ENCODE assay signal across 21 cellular contexts in genomic region chr6:158322400-158322723, GRCh38. TPM values are rescaled to one million over a fixed set of nuclear protein-coding genes. Genes with fewer than 3 reads are reported as not detected.
DNase-seq lines count a peak whose midpoint lies in the region; ATAC-seq and TF ChIP-seq lines count a peak whose summit lies in the region.
"Had no signal": no experiment of that assay in that cellular context is flagged by ENCODE, and none has a peak within 500 bp of the region (broad histone marks: within the 10 kb centered on the region; RNA-seq: fewer than 3 reads in every experiment).

No MANE protein-coding gene starts in this region.

- no peak overlapping the region for H3K4me3 ChIP-seq in Peyer's patch
- no peak overlapping the region for H3K4me3 ChIP-seq in smooth muscle cell
- H3K4me3 ChIP-seq: GM23248, lower lobe of right lung, MG63 had no signal

- no peaks in the 10 kb centered on the region for H3K27me3 Mint-ChIP-seq in activated CD4-positive, alpha-beta T cell treated with anti-CD3 and anti-CD28 coated beads, Interleukin-2, amount 10 ng/mL, durations not matched to agents 24 days and 14 days
- H3K27me3 Mint-ChIP-seq: T-cell had no signal

- peak overlapping the region; percentile 30 for H3K27ac Mint-ChIP-seq in activated CD4-positive, alpha-beta T cell treated with anti-CD3 and anti-CD28 coated beads, Interleukin-2, amount 10 ng/mL, durations not matched to agents 24 days and 14 days

- H3K27me3 ChIP-seq in Peyer's patch, result no peaks in the 10 kb centered on the region
- H3K27me3 ChIP-seq in smooth muscle cell (ENCODE audit: low read depth), result no peaks in the 10 kb centered on the region
- H3K27me3 ChIP-seq: BE2C, MG63 had no signal

- no peak overlapping the region for H3K4me3 Mint-ChIP-seq in activated CD4-positive, alpha-beta T cell treated with anti-CD3 and anti-CD28 coated beads, Interleukin-2, amount 10 ng/mL, durations not matched to agents 24 days and 14 days
- H3K4me3 Mint-ChIP-seq: T-cell had no signal

- no peak overlapping the region for H3K9ac ChIP-seq in smooth muscle cell (ENCODE audit: low read depth)
- H3K9ac ChIP-seq: GM23248 had no signal

- TF ChIP-seq CTCF in Peyer's patch (IDR thresholded peaks at IDR 0.05) (no peak), smooth muscle cell (IDR thresholded peaks at IDR 0.05; ENCODE audit: borderline replicate concordance, insufficient read depth, poor library complexity, severe bottlenecking) (no peak), GM13976 (IDR thresholded peaks at IDR 0.05; ENCODE audit: borderline replicate concordance, control extremely low read depth, extremely low read depth, insufficient read depth, missing control alignments) (no peak)

- in situ Hi-C loops in GM13976 (cut with MboI; ENCODE audit: low sequenced_read_pairs, unreplicated experiment), result no loop called here

- peak overlapping the region in 3 of 4 donors; percentile 11 to 65 (median 48) for H3K27ac ChIP-seq in Peyer's patch
- H3K27ac ChIP-seq in caudate nucleus (ENCODE audit: low read depth, low read length), result peak overlapping the region; percentile 82
- peak overlapping the region; percentile 12 for H3K27ac ChIP-seq in smooth muscle cell (ENCODE audit: low read depth)
- H3K27ac ChIP-seq: GM23248, lower lobe of right lung, WERI-Rb-1 had no signal

- no peak overlapping the region for H2AFZ ChIP-seq in smooth muscle cell (ENCODE audit: low read depth)
- H2AFZ ChIP-seq: GM23248 had no signal

- H3F3A ChIP-seq in smooth muscle cell (ENCODE audit: low read depth), result no peaks in the 10 kb centered on the region

- H4K20me1 ChIP-seq in smooth muscle cell (ENCODE audit: low read depth), result peaks cover 85% of the 10 kb centered on the region

- intact Hi-C loops in activated CD4-positive, alpha-beta T cell treated with anti-CD3 and anti-CD28 coated beads, Interleukin-2, amount 10 ng/mL, durations not matched to agents 24 days and 14 days (cut with micrococcal nuclease), result no loop called here

- ATAC-seq in GM21381 (IDR thresholded peaks at IDR 0.05; ENCODE audit: unreplicated experiment), result no peak
- ATAC-seq: T-cell had no signal

- H3K4me1 ChIP-seq in Peyer's patch, result peaks cover 0 to 29% (median 2%) of the 10 kb centered on the region in 4 donors
- no peaks in the 10 kb centered on the region for H3K4me1 ChIP-seq in smooth muscle cell (ENCODE audit: low read depth)

- H3K9me3 Mint-ChIP-seq in activated CD4-positive, alpha-beta T cell treated with anti-CD3 and anti-CD28 coated beads, Interleukin-2, amount 10 ng/mL, durations not matched to agents 24 days and 14 days, result no peaks in the 10 kb centered on the region

- H3K9me3 ChIP-seq in Peyer's patch (no peaks in the 10 kb centered on the region), smooth muscle cell (replicated peaks; ENCODE audit: low read depth) (no peaks in the 10 kb centered on the region)
- H3K9me3 ChIP-seq: BE2C, lower lobe of right lung, MG63 had no signal

- H3K36me3 ChIP-seq in Peyer's patch, result no peaks in the 10 kb centered on the region
- no peaks in the 10 kb centered on the region for H3K36me3 ChIP-seq in smooth muscle cell (ENCODE audit: low read depth)
- H3K36me3 ChIP-seq: BE2C, lower lobe of right lung, MG63 had no signal

- H3K79me2 ChIP-seq in smooth muscle cell (ENCODE audit: low read depth), result peaks cover 79% of the 10 kb centered on the region

- peak overlapping the region; percentile 8 for H3K4me2 ChIP-seq in smooth muscle cell

- TF ChIP-seq POLR2A in Peyer's patch (IDR thresholded peaks at IDR 0.05), result no peak

- H3K4me1 Mint-ChIP-seq in activated CD4-positive, alpha-beta T cell treated with anti-CD3 and anti-CD28 coated beads, Interleukin-2, amount 10 ng/mL, durations not matched to agents 24 days and 14 days, result peaks cover 31% of the 10 kb centered on the region

- DNase-seq in activated CD4-positive, alpha-beta T cell treated with anti-CD3 and anti-CD28 coated beads, Interleukin-2, amount 10 ng/mL, durations not matched to agents 24 days and 14 days, result no peak
- DNase-seq in activated CD4-positive, alpha-beta T cell treated with anti-CD3 and anti-CD28 coated beads for 48 hours, result no peak
- DNase-seq in Peyer's patch (no peak), caudate nucleus (lab: John Stamatoyannopoulos, UW) (no peak), smooth muscle cell (lab: John Stamatoyannopoulos, UW; ENCODE audit: unreplicated experiment) (no peak), NCI-H2196 treated with DMSO at 0.1 percent for 48 hours (lab: John Stamatoyannopoulos, UW; ENCODE audit: unreplicated experiment) (no peak), GM13976 (ENCODE audit: low spot score) (no peak)
- DNase-seq: 8988T; aorta; BE2C; effector memory CD4-positive, alpha-beta T cell; lower lobe of right lung; MG63; NCI-H1694; NCI-H446; posterior cingulate gyrus; stimulated activated CD4-positive, alpha-beta T cell treated with anti-CD3 and anti-CD28 coated beads, Interleukin-4, amount 100 ng/mL, for 1 hour; T-cell; WERI-Rb-1 had no signal

- H3K36me3 Mint-ChIP-seq in activated CD4-positive, alpha-beta T cell treated with anti-CD3 and anti-CD28 coated beads, Interleukin-2, amount 10 ng/mL, durations not matched to agents 24 days and 14 days (ENCODE audit: low read depth), result peaks cover 22% of the 10 kb centered on the region

RNA-seq across cellular contexts. Expression of gene TULP4, which starts 10.1 kb away (rescaled TPM):
- total RNA-seq in activated CD4-positive, alpha-beta T cell treated with anti-CD3 and anti-CD28 coated beads, Interleukin-2, amount 10 ng/mL, durations not matched to agents 24 days and 14 days, result 23.9 and 24.0 TPM in 2 replicates
- total RNA-seq in Peyer's patch (100 to 1,000 TPM; 197 to 268 (median 206) TPM), smooth muscle cell (85.0 and 90.6 TPM in 2 replicates)
- polyA plus RNA-seq in smooth muscle cell, result 16.1 and 20.8 TPM in 2 replicates

Comparison
In these comparisons a context has a peak if more than half of its experiments do, and no peak if none do; other contexts are left out.
1. H3K27ac ChIP-seq: peak in every context shown above with its lines; median percentile 82 in caudate nucleus; 48 in Peyer's patch; 12 in smooth muscle cell.